In the genomic region with DNA sequence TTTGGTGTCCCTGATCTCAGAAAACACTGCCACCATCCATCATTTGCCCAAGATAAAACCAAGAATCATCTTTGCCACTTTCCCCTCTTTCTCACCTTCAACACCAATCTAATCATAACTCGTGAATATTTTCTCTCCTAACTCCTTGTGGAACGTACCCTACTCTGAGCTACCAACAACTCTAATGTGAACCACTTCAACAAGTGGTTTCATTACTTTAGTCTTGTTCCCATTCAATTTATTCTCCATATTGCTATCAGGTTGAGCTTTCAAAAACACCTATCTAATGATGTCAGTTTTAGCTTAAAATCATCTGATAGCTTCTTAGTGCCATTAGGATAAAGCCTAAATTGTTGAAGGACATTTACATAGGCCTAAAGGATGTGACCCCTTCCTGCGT, we compare ENCODE assay signal across 1 cellular context.
TF ChIP-seq lines count a peak whose summit lies in the region.

No MANE protein-coding gene starts in this region.

TF ChIP-seq in H1, 55 proteins besides CTCF, POLR2A, EP300 and RAD21:
- TF ChIP-seq ZNF274 (IDR thresholded peaks at IDR 0.05; ENCODE audit: borderline replicate concordance, extremely low read depth, low read length) (no peak), BACH1 (IDR thresholded peaks at IDR 0.05; ENCODE audit: low read length) (no peak), RFX5 (IDR thresholded peaks at IDR 0.05; ENCODE audit: borderline replicate concordance, low read depth, low read length) (no peak), CHD2 (IDR thresholded peaks at IDR 0.05; ENCODE audit: low read length) (no peak), TEAD4 (IDR thresholded peaks at IDR 0.05; ENCODE audit: low read depth, low read length) (no peak), KDM5A (IDR thresholded peaks at IDR 0.05; ENCODE audit: low read length) (no peak), RXRA (IDR thresholded peaks at IDR 0.05; ENCODE audit: insufficient read depth, low read depth, low read length) (no peak), TBP (IDR thresholded peaks at IDR 0.05; ENCODE audit: low read depth, low read length) (no peak), EGR1 (IDR thresholded peaks at IDR 0.05; ENCODE audit: borderline replicate concordance, low read depth, low read length) (no peak), KDM1A (IDR thresholded peaks at IDR 0.05; ENCODE audit: borderline replicate concordance, low read length) (no peak), ASH2L (IDR thresholded peaks at IDR 0.05; ENCODE audit: low read length) (no peak), JUND (IDR thresholded peaks at IDR 0.05; ENCODE audit: low read length) (no peak), POU5F1 (IDR thresholded peaks at IDR 0.05; ENCODE audit: low read depth, low read length) (no peak), SP1 (IDR thresholded peaks at IDR 0.05; ENCODE audit: low read depth, low read length) (no peak), CBX8 (IDR thresholded peaks at IDR 0.05; ENCODE audit: borderline replicate concordance, low read depth, low read length) (no peak), MAFK (IDR thresholded peaks at IDR 0.05; ENCODE audit: low read depth, low read length) (no peak), YY1 (IDR thresholded peaks at IDR 0.05; ENCODE audit: low read depth, low read length) (no peak)
- TF ChIP-seq, protein P1, sequence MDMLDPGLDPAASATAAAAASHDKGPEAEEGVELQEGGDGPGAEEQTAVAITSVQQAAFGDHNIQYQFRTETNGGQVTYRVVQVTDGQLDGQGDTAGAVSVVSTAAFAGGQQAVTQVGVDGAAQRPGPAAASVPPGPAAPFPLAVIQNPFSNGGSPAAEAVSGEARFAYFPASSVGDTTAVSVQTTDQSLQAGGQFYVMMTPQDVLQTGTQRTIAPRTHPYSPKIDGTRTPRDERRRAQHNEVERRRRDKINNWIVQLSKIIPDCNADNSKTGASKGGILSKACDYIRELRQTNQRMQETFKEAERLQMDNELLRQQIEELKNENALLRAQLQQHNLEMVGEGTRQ (IDR thresholded peaks at IDR 0.05; ENCODE audit: low read length): no peak
